Comparison of ENCODE assay signal across 17 cellular contexts in the genomic region with DNA sequence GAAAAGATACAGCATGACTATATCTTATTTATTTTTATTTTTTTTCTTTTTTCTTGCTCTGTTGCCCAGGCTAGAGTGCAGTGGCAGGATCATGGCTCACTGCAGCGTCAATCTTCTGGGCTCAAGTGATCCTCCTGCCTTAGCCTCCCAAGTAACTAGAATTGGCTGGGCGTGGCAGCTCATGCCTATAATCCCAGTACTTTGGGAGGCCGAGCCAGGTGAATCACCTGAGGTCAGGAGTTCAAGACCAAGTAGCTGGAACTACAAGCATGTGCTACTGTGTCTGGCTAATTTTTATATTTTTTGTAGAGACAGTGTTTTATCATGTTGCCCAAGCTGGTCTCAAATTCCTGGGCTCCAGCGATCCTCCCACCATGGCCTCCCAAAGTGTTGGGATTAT. TPM values are rescaled to one million over a fixed set of nuclear protein-coding genes. Genes with fewer than 3 reads are reported as not detected.
DNase-seq lines count a peak whose midpoint lies in the region; ATAC-seq and TF ChIP-seq lines count a peak whose summit lies in the region.
"Had no signal": no experiment of that assay in that cellular context is flagged by ENCODE, and none has a peak within 500 bp of the region (broad histone marks: within the 10 kb centered on the region; RNA-seq: fewer than 3 reads in every experiment).

No MANE protein-coding gene starts in this region.

- peak overlapping the region; percentile 11 for H3K27ac Mint-ChIP-seq in stimulated activated effector memory CD8-positive, alpha-beta T cell treated with anti-CD3 and anti-CD28 coated beads, Interleukin-12 subunit alpha, Interleukin-12 subunit beta, amount 100 ng/mL, for 72 hours

- H3K27ac ChIP-seq in RWPE2 (ENCODE audit: poor library complexity, severe bottlenecking) (no peak overlapping the region), hepatocyte (peak overlapping the region; percentile 60), coronary artery (no peak overlapping the region)

- H3K27me3 ChIP-seq in RWPE2 (ENCODE audit: insufficient read depth, poor library complexity, severe bottlenecking) (no peaks in the 10 kb centered on the region), hepatocyte (no peaks in the 10 kb centered on the region)
- H3K27me3 ChIP-seq: BE2C had no signal

- H3K4me1 ChIP-seq in RWPE2 (ENCODE audit: insufficient read depth, poor library complexity, severe bottlenecking) = peaks cover 10% of the 10 kb centered on the region
- no peaks in the 10 kb centered on the region for H3K4me1 ChIP-seq in hepatocyte (ENCODE audit: insufficient read depth)
- H3K4me1 ChIP-seq: BE2C had no signal

- no peak for TF ChIP-seq CTCF in RWPE2 (IDR thresholded peaks at IDR 0.05; ENCODE audit: poor library complexity, severe bottlenecking)
- TF ChIP-seq CTCF in hepatocyte (IDR thresholded peaks at IDR 0.05; ENCODE audit: poor library complexity) = no peak
- no peak for TF ChIP-seq CTCF in coronary artery (IDR thresholded peaks at IDR 0.05)

- no peaks in the 10 kb centered on the region for H3K9me2 ChIP-seq in hepatocyte (replicated peaks; ENCODE audit: insufficient read depth)

- H4K20me1 ChIP-seq in hepatocyte (ENCODE audit: insufficient read depth, poor library complexity, severe bottlenecking) = no peaks in the 10 kb centered on the region

- peak; percentile 14 for DNase-seq in ELR (ENCODE audit: low read depth)
- no peak for DNase-seq in RWPE2 (ENCODE audit: low spot score)
- DNase-seq in hepatocyte (ENCODE audit: low spot score) = no peak
- DNase-seq in stimulated activated effector memory CD8-positive, alpha-beta T cell treated with anti-CD3 and anti-CD28 coated beads, Interleukin-12 subunit alpha, Interleukin-12 subunit beta, amount 100 ng/mL, for 72 hours (ENCODE audit: low spot score in 2 of 2) = no peak
- no peak for DNase-seq in RKO (ENCODE audit: low spot score)
- DNase-seq in coronary artery (ENCODE audit: low spot score) = no peak
- DNase-seq in SW 1271 (lab: John Stamatoyannopoulos, UW) = no peak
- DNase-seq: BE2C, DMS79 treated with DMSO at 0.1 percent for 48 hours, GOT3, HCEC 1CT, KBM-7, NCI-H1694, NCI-H2081, NCI-H2171 treated with DMSO at 0.1 percent for 48 hours, NCI-H526, SHP77 had no signal

- H2AFZ ChIP-seq in hepatocyte = no peak overlapping the region

- no peaks in the 10 kb centered on the region for H3K9me3 Mint-ChIP-seq in stimulated activated effector memory CD8-positive, alpha-beta T cell treated with anti-CD3 and anti-CD28 coated beads, Interleukin-12 subunit alpha, Interleukin-12 subunit beta, amount 100 ng/mL, for 72 hours

- no peak overlapping the region for H3K4me3 Mint-ChIP-seq in stimulated activated effector memory CD8-positive, alpha-beta T cell treated with anti-CD3 and anti-CD28 coated beads, Interleukin-12 subunit alpha, Interleukin-12 subunit beta, amount 100 ng/mL, for 72 hours

- ATAC-seq in RWPE2 (ENCODE audit: low read depth) = 0 out of 3 replicates have a peak, but pooled peaks have one; percentile 44
- no peak for ATAC-seq in stimulated activated effector memory CD8-positive, alpha-beta T cell treated with anti-CD3 and anti-CD28 coated beads, Interleukin-12 subunit alpha, Interleukin-12 subunit beta, amount 100 ng/mL, for 72 hours

- H3K36me3 ChIP-seq in RWPE2 (ENCODE audit: low read depth) (no peaks in the 10 kb centered on the region), hepatocyte (replicated peaks; ENCODE audit: insufficient read depth, low read depth) (no peaks in the 10 kb centered on the region)
- H3K36me3 ChIP-seq: BE2C had no signal

- H3K4me1 Mint-ChIP-seq in stimulated activated effector memory CD8-positive, alpha-beta T cell treated with anti-CD3 and anti-CD28 coated beads, Interleukin-12 subunit alpha, Interleukin-12 subunit beta, amount 100 ng/mL, for 72 hours = peaks cover 22% of the 10 kb centered on the region

- no peak overlapping the region for H3K4me2 ChIP-seq in hepatocyte

- H3K36me3 Mint-ChIP-seq in stimulated activated effector memory CD8-positive, alpha-beta T cell treated with anti-CD3 and anti-CD28 coated beads, Interleukin-12 subunit alpha, Interleukin-12 subunit beta, amount 100 ng/mL, for 72 hours = no peaks in the 10 kb centered on the region

- H3K4me3 ChIP-seq in RWPE2 (ENCODE audit: severe bottlenecking) (no peak overlapping the region), hepatocyte (no peak overlapping the region), coronary artery (no peak overlapping the region)

- H3K79me2 ChIP-seq in hepatocyte = no peaks in the 10 kb centered on the region

- WGBS in hepatocyte (ENCODE audit: low lambda C conversion rate, missing lambda C conversion rate) = 79% methylated on average over 4 of the region's 4 CpGs

- H3K9me3 ChIP-seq in RWPE2 (ENCODE audit: severe bottlenecking) (no peaks in the 10 kb centered on the region), hepatocyte (ENCODE audit: low read depth) (no peaks in the 10 kb centered on the region)
- H3K9me3 ChIP-seq: BE2C had no signal

RNA-seq across cellular contexts. Expression of a gene that starts 28.3 kb away (rescaled TPM):
- 7.2 and 9.2 TPM in 2 replicates for total RNA-seq in hepatocyte
- 4.1 and 7.4 TPM in 2 replicates for polyA plus RNA-seq in hepatocyte
